In the genomic region with DNA sequence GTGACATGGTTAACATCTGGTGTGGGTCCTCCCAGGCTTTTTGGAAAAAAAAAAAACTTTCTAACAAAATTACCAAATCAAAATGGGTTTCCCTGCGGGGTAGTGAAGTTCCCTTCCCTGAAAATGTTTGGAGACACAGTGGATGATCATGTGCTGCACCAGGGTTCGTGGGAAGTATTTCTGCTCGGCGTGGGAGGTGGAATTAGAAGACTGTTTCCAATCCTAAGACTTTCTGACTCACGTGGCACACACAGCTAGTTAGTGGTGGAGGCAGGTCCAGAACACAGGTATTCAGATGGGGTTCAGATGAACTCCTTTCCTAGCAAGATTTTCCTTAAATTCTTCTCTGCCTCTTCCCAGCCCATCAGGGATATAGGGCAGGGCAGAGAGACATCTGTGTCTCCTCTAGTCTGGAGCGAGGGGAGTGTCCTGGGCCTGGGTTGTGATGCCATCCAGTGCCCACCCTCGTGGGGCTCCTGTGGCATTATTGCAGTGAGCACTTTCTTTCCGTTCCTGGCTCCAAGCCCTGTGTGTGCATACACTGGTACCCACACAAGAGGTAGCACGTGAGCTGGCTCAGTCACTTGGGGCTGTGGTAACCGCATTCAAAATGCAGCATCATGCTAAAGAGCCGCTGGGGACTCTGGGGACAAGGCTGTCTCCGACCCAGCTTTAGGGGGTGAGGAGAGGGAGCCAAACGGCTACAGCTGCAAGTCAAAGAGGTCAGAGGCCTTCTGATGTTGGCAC, we compare ENCODE assay signal across 1 cellular context.
TF ChIP-seq lines count a peak whose summit lies in the region.

No MANE protein-coding gene starts in this region.

TF ChIP-seq in K562, 482 proteins besides CTCF, POLR2A, EP300 and RAD21 (continued from another document):
- TF ChIP-seq, protein P1, sequence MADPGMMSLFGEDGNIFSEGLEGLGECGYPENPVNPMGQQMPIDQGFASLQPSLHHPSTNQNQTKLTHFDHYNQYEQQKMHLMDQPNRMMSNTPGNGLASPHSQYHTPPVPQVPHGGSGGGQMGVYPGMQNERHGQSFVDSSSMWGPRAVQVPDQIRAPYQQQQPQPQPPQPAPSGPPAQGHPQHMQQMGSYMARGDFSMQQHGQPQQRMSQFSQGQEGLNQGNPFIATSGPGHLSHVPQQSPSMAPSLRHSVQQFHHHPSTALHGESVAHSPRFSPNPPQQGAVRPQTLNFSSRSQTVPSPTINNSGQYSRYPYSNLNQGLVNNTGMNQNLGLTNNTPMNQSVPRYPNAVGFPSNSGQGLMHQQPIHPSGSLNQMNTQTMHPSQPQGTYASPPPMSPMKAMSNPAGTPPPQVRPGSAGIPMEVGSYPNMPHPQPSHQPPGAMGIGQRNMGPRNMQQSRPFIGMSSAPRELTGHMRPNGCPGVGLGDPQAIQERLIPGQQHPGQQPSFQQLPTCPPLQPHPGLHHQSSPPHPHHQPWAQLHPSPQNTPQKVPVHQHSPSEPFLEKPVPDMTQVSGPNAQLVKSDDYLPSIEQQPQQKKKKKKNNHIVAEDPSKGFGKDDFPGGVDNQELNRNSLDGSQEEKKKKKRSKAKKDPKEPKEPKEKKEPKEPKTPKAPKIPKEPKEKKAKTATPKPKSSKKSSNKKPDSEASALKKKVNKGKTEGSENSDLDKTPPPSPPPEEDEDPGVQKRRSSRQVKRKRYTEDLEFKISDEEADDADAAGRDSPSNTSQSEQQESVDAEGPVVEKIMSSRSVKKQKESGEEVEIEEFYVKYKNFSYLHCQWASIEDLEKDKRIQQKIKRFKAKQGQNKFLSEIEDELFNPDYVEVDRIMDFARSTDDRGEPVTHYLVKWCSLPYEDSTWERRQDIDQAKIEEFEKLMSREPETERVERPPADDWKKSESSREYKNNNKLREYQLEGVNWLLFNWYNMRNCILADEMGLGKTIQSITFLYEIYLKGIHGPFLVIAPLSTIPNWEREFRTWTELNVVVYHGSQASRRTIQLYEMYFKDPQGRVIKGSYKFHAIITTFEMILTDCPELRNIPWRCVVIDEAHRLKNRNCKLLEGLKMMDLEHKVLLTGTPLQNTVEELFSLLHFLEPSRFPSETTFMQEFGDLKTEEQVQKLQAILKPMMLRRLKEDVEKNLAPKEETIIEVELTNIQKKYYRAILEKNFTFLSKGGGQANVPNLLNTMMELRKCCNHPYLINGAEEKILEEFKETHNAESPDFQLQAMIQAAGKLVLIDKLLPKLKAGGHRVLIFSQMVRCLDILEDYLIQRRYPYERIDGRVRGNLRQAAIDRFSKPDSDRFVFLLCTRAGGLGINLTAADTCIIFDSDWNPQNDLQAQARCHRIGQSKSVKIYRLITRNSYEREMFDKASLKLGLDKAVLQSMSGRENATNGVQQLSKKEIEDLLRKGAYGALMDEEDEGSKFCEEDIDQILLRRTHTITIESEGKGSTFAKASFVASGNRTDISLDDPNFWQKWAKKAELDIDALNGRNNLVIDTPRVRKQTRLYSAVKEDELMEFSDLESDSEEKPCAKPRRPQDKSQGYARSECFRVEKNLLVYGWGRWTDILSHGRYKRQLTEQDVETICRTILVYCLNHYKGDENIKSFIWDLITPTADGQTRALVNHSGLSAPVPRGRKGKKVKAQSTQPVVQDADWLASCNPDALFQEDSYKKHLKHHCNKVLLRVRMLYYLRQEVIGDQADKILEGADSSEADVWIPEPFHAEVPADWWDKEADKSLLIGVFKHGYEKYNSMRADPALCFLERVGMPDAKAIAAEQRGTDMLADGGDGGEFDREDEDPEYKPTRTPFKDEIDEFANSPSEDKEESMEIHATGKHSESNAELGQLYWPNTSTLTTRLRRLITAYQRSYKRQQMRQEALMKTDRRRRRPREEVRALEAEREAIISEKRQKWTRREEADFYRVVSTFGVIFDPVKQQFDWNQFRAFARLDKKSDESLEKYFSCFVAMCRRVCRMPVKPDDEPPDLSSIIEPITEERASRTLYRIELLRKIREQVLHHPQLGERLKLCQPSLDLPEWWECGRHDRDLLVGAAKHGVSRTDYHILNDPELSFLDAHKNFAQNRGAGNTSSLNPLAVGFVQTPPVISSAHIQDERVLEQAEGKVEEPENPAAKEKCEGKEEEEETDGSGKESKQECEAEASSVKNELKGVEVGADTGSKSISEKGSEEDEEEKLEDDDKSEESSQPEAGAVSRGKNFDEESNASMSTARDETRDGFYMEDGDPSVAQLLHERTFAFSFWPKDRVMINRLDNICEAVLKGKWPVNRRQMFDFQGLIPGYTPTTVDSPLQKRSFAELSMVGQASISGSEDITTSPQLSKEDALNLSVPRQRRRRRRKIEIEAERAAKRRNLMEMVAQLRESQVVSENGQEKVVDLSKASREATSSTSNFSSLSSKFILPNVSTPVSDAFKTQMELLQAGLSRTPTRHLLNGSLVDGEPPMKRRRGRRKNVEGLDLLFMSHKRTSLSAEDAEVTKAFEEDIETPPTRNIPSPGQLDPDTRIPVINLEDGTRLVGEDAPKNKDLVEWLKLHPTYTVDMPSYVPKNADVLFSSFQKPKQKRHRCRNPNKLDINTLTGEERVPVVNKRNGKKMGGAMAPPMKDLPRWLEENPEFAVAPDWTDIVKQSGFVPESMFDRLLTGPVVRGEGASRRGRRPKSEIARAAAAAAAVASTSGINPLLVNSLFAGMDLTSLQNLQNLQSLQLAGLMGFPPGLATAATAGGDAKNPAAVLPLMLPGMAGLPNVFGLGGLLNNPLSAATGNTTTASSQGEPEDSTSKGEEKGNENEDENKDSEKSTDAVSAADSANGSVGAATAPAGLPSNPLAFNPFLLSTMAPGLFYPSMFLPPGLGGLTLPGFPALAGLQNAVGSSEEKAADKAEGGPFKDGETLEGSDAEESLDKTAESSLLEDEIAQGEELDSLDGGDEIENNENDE (IDR thresholded peaks at IDR 0.05; ENCODE audit: low read depth, low read length), result no peak
